ENCODE assay signal across 9 cellular contexts in genomic region chr1:227971216-227971615, GRCh38. TPM values are rescaled to one million over a fixed set of nuclear protein-coding genes. Genes with fewer than 3 reads are reported as not detected.
"Had no signal": no experiment of that assay in that cellular context is flagged by ENCODE, and none has a peak within 500 bp of the region (broad histone marks: within the 10 kb centered on the region; RNA-seq: fewer than 3 reads in every experiment).

No MANE protein-coding gene starts in this region.

RNA-seq across cellular contexts. Expression of gene WNT9A, which starts 23.5 kb away (rescaled TPM):
- total RNA-seq: OCI-LY7, SK-MEL-5 had no signal

RNA-seq across cellular contexts. Expression of gene WNT3A, which starts 35.6 kb away (rescaled TPM):
- total RNA-seq: OCI-LY7, Peyer's patch, Right ventricle myocardium inferior, Right ventricle myocardium superior, RPMI7951, SJCRH30, SJSA1, SK-MEL-5 had no signal
- polyA plus RNA-seq: SK-N-SH had no signal
